ENCODE assay signal across 1 cellular context in the genomic region with DNA sequence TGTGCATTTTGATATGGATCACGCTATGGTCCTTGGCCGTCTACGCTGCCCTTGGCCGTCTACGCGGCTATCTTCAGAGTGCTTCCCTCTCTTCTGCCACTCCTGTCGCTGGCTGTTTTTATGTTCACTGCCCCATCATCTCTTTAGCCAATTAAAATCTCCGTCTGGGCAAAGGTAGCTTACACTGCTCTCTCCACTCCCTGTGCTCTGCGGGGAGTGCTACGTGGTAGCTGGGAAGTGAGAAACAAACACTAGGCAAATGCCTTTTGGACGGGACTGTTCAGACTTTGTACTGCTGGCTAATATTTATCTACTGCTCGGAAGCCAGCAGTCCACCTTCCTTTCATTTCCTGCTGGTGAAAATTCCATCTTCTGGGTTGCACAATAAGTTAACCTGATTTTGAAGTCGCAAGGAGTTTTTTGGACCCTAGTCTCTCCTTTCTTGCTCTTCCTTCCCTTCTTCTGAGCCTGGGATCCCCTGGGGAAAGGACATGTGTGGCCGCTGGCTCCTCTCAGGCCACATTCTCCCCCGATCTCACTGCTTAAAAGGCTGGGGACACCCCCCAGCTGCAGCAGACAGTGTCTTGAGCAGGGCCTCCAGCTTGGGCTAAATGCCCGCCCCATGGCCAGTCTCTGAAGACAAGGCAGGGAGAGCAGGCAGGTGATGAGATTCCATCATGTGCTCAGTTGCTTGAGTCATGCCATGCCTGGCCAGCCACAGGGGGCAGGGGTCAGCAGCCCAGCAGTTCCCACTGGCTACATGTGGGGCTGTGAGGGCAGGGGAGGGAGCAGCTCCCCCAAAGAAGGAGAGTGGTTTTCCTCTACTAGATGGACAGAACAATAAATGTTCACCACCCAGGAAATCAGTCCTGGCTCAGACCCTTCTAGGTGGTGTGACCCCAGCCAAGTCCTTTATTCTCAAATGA.
A peak's percentile ranks its signal among the peaks of the same experiment; 100 is the strongest.
TF ChIP-seq lines count a peak whose summit lies in the region.

No MANE protein-coding gene starts in this region.

TF ChIP-seq in HepG2, 621 proteins besides CTCF, POLR2A, EP300 and RAD21 (continued from another document and continues in another):
- TF ChIP-seq PAXIP1 (CRISPR knock-in tag; conservative IDR thresholded peaks at IDR 0.05) (peak; percentile 99), NFE2 (CRISPR knock-in tag; IDR thresholded peaks at IDR 0.05) (no peak), ZNF546 (CRISPR knock-in tag; conservative IDR thresholded peaks at IDR 0.05) (0 out of 2 replicates have a peak, but pooled peaks have one; percentile 24), ZFP36L2 (CRISPR knock-in tag; IDR thresholded peaks at IDR 0.05) (no peak), ZXDC (CRISPR knock-in tag; IDR thresholded peaks at IDR 0.05) (no peak), DMTF1 (CRISPR knock-in tag; IDR thresholded peaks at IDR 0.05) (no peak), NR3C1 (CRISPR knock-in tag; IDR thresholded peaks at IDR 0.05) (no peak), CREB1 (IDR thresholded peaks at IDR 0.05) (peak; percentile 64), CREB1 (CRISPR knock-in tag; IDR thresholded peaks at IDR 0.05) (peak; percentile 89), KAT8 (CRISPR knock-in tag; IDR thresholded peaks at IDR 0.05) (peak; percentile 79), ATF1 (CRISPR knock-in tag; IDR thresholded peaks at IDR 0.05) (peak; percentile 85), ZNF10 (CRISPR knock-in tag; IDR thresholded peaks at IDR 0.05; ENCODE audit: borderline replicate concordance, low read depth) (no peak), MEIS2 (CRISPR knock-in tag; IDR thresholded peaks at IDR 0.05) (no peak; the same call in 1 of the 2 replicates), ZNF746 (CRISPR knock-in tag; IDR thresholded peaks at IDR 0.05) (0 out of 2 replicates have a peak, but pooled peaks have one; percentile 51), MTF1 (CRISPR knock-in tag; IDR thresholded peaks at IDR 0.05) (no peak), MAFK (conservative IDR thresholded peaks at IDR 0.05 in 1 of 2, IDR thresholded peaks at IDR 0.05 in 1 of 2; ENCODE audit: low read length in 2 of 2) (no peak), ARID3A (IDR thresholded peaks at IDR 0.05; ENCODE audit: low read depth, low read length) (0 out of 2 replicates have a peak, but pooled peaks have one; percentile 46), STAG1 (CRISPR knock-in tag; IDR thresholded peaks at IDR 0.05) (peak; percentile 16), ATAD3A (CRISPR knock-in tag; IDR thresholded peaks at IDR 0.05) (no peak), SP1 (IDR thresholded peaks at IDR 0.05) (no peak), SP1 (CRISPR knock-in tag; IDR thresholded peaks at IDR 0.05) (no peak), ZNF501 (CRISPR knock-in tag; IDR thresholded peaks at IDR 0.05) (peak; percentile 59), ARID5B (CRISPR knock-in tag; IDR thresholded peaks at IDR 0.05) (peak; percentile 86), ATF3 (CRISPR knock-in tag; IDR thresholded peaks at IDR 0.05) (no peak; the same call in 1 of the 2 replicates), REL (CRISPR knock-in tag; conservative IDR thresholded peaks at IDR 0.05) (no peak), FOXC1 (CRISPR knock-in tag; IDR thresholded peaks at IDR 0.05; ENCODE audit: borderline replicate concordance) (peak; percentile 53; the same call in 1 of the 2 replicates), ZNF790 (CRISPR knock-in tag; IDR thresholded peaks at IDR 0.05; ENCODE audit: borderline replicate concordance) (no peak), BORCS8-MEF2B (CRISPR knock-in tag; IDR thresholded peaks at IDR 0.05) (0 out of 2 replicates have a peak, but pooled peaks have one; percentile 15), TFDP2 (CRISPR knock-in tag; IDR thresholded peaks at IDR 0.05) (peak; percentile 23; the same call in 1 of the 2 replicates), TIGD3 (CRISPR knock-in tag; IDR thresholded peaks at IDR 0.05; ENCODE audit: borderline replicate concordance) (no peak; the same call in 1 of the 2 replicates), FOXA1 (IDR thresholded peaks at IDR 0.05) (no peak), FOXA1 (CRISPR knock-in tag; IDR thresholded peaks at IDR 0.05) (peak; percentile 70), ZNF121 (CRISPR knock-in tag; IDR thresholded peaks at IDR 0.05) (no peak), RFX5 (IDR thresholded peaks at IDR 0.05; ENCODE audit: low read depth, low read length) (peak; percentile 57; the same call in 1 of the 2 replicates)
- TF ChIP-seq, protein P1, sequence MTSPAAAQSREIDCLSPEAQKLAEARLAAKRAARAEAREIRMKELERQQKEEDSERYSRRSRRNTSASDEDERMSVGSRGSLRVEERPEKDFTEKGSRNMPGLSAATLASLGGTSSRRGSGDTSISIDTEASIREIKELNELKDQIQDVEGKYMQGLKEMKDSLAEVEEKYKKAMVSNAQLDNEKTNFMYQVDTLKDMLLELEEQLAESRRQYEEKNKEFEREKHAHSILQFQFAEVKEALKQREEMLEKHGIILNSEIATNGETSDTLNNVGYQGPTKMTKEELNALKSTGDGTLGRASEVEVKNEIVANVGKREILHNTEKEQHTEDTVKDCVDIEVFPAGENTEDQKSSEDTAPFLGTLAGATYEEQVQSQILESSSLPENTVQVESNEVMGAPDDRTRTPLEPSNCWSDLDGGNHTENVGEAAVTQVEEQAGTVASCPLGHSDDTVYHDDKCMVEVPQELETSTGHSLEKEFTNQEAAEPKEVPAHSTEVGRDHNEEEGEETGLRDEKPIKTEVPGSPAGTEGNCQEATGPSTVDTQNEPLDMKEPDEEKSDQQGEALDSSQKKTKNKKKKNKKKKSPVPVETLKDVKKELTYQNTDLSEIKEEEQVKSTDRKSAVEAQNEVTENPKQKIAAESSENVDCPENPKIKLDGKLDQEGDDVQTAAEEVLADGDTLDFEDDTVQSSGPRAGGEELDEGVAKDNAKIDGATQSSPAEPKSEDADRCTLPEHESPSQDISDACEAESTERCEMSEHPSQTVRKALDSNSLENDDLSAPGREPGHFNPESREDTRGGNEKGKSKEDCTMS (CRISPR knock-in tag; conservative IDR thresholded peaks at IDR 0.05) = no peak
